8 cellular contexts compared by ENCODE assay signal in genomic region chr1:245700631-245701030, GRCh38.
"Had no signal": no experiment of that assay in that cellular context is flagged by ENCODE, and none has a peak within 500 bp of the region (broad histone marks: within the 10 kb centered on the region; RNA-seq: fewer than 3 reads in every experiment).

No MANE protein-coding gene starts in this region.

- DNase-seq: GM23248, GOT3, H7, HFFc6 had no signal

- H2AFZ ChIP-seq: GM23248 had no signal

- H3K4me1 ChIP-seq: HAP-1 had no signal

- H3K27ac ChIP-seq: GM23248, HL-60 had no signal

- FAIRE-seq: HepG2 had no signal

- H3K9me3 ChIP-seq: HAP-1 had no signal

- ATAC-seq: HCT116, HepG2 had no signal

- H3K4me3 ChIP-seq: GM23248, HAP-1 had no signal

- H3K9ac ChIP-seq: GM23248 had no signal

- H3K36me3 ChIP-seq: HAP-1 had no signal
